In genomic region chr6:75084872-75085381, GRCh38 we compare ENCODE assay signal across 10 cellular contexts.
DNase-seq lines count a peak whose midpoint lies in the region; FAIRE-seq and TF ChIP-seq lines count a peak whose summit lies in the region.
"Had no signal": no experiment of that assay in that cellular context is flagged by ENCODE, and none has a peak within 500 bp of the region (broad histone marks: within the 10 kb centered on the region; RNA-seq: fewer than 3 reads in every experiment).

No MANE protein-coding gene starts in this region.

- no peak overlapping the region for H2BK12ac ChIP-seq in H9 (ENCODE audit: insufficient read length, low read depth, low read length)

- no CpG with 5 or more reads among the region's 33 CpGs for WGBS in H9 (ENCODE audit: extremely low coverage, insufficient read length, low lambda C conversion rate)

- H3K4me3 Mint-ChIP-seq in H9 (peak overlapping the region; percentile 55 to 68), brain (peak overlapping the region; percentile 53 to 82 (median 74))

- no peaks in the 10 kb centered on the region for H4K20me1 ChIP-seq in H9 (ENCODE audit: control insufficient read depth, insufficient read depth, insufficient read length)

- CTCF ChIA-PET in RWPE1 (lab: Yijun Ruan, JAX), result no interaction called here

- H3K9me3 ChIP-seq in H9 (ENCODE audit: control insufficient read depth, low read depth, low read length), result no peaks in the 10 kb centered on the region

- H2BK120ac ChIP-seq in H9 (ENCODE audit: low read depth, low read length, poor library complexity, severe bottlenecking), result no peak overlapping the region

- H3K18ac ChIP-seq in H9 (ENCODE audit: insufficient read length, low read depth, low read length), result no peak overlapping the region

- H3K79me1 ChIP-seq in H9 (ENCODE audit: insufficient read depth, low read depth, low read length, poor library complexity, severe bottlenecking), result no peaks in the 10 kb centered on the region

- H3K27ac Mint-ChIP-seq in H9 (no peak overlapping the region), brain (peak overlapping the region in 2 of 5 experiments; percentile 12 to 35)

- no peak overlapping the region for H3T11ph ChIP-seq in H9 (ENCODE audit: low read length)

- no peaks in the 10 kb centered on the region for H3K36me3 ChIP-seq in kidney epithelial cell (ENCODE audit: control insufficient read depth, insufficient read depth, low read length)

- H2BK15ac ChIP-seq in H9 (ENCODE audit: low read depth, low read length), result no peak overlapping the region

- peak; percentile 67 for DNase-seq in H9
- no peak for DNase-seq in kidney epithelial cell (ENCODE audit: low read depth)
- DNase-seq in retina, result peak; percentile 76
- DNase-seq in MV-4-11 (lab: John Stamatoyannopoulos, UW), result no peak
- DNase-seq in RCC 7860 (ENCODE audit: low spot score), result no peak
- no peak for DNase-seq in NCI-H187 (lab: John Stamatoyannopoulos, UW)
- no peak for DNase-seq in RWPE1 (ENCODE audit: low spot score)
- DNase-seq: activated CD4-positive, alpha-beta T cell treated with anti-CD3 and anti-CD28 coated beads for 48 hours; stimulated activated CD4-positive, alpha-beta T cell treated with anti-CD3 and anti-CD28 coated beads, Interleukin-15, amount 100 ng/mL, for 24 hours had no signal

- H3K9ac ChIP-seq in H9 (ENCODE audit: extremely low read depth, insufficient read length, low read length), result no peak overlapping the region

- H3K56ac ChIP-seq in H9 (ENCODE audit: insufficient read length, low read depth, low read length), result no peak overlapping the region

- H3K14ac ChIP-seq in H9 (ENCODE audit: insufficient read depth, low read length), result no peak overlapping the region

- no peaks in the 10 kb centered on the region for H3K23me2 ChIP-seq in H9 (ENCODE audit: insufficient read length, low read depth, low read length, poor library complexity, severe bottlenecking)

- no peaks in the 10 kb centered on the region for H3K79me2 ChIP-seq in H9 (ENCODE audit: insufficient read depth, low read length)

- peak overlapping the region; percentile 20 for H3K4me3 ChIP-seq in kidney epithelial cell (ENCODE audit: low read depth, low read length)

- H3K27me3 Mint-ChIP-seq in H9 (ENCODE audit: low read depth), result peaks cover 47% of the 10 kb centered on the region
- H3K27me3 Mint-ChIP-seq in brain, result peaks cover 18% of the 10 kb centered on the region

- no peak overlapping the region for H4K91ac ChIP-seq in H9 (ENCODE audit: insufficient read length, low read depth, low read length)

- H2AK5ac ChIP-seq in H9 (ENCODE audit: insufficient read length, low read length), result no peak overlapping the region

- no peak for TF ChIP-seq CTCF in H9 (conservative IDR thresholded peaks at IDR 0.05)
- no peak for TF ChIP-seq CTCF in brain (conservative IDR thresholded peaks at IDR 0.05)
- no peak for TF ChIP-seq CTCF in kidney epithelial cell (IDR thresholded peaks at IDR 0.05; ENCODE audit: insufficient read depth, low read length, poor library complexity, severe bottlenecking)
- TF ChIP-seq CTCF in RWPE1 (conservative IDR thresholded peaks at IDR 0.05; ENCODE audit: low read depth), result no peak

- no peak overlapping the region for H2BK20ac ChIP-seq in H9 (ENCODE audit: low read depth, low read length, poor library complexity, severe bottlenecking)

- no peak overlapping the region for H3K4ac ChIP-seq in H9 (ENCODE audit: low read depth, low read length)

- POLR2A ChIA-PET in RWPE1 (lab: Yijun Ruan, JAX; ENCODE audit: low non-redundant PET), result no interaction called here

- H3K36me3 Mint-ChIP-seq in H9 (ENCODE audit: insufficient read depth in 1 of 3, low read depth in 3 of 3), result peaks cover 0 to 1% (median 0%) of the 10 kb centered on the region in 3 experiments; a peak in 1 of 7 replicates
- peaks cover 6% of the 10 kb centered on the region for H3K36me3 Mint-ChIP-seq in brain

- no peak overlapping the region for H2AFZ ChIP-seq in H9 (ENCODE audit: low read length)

- no peak overlapping the region for H4K5ac ChIP-seq in H9 (ENCODE audit: insufficient read length, low read depth, low read length)

- H3K4me2 ChIP-seq in H9 (ENCODE audit: insufficient read depth, insufficient read length, low read length), result peak overlapping the region; percentile 26

- H3K27ac ChIP-seq in H9 (ENCODE audit: insufficient read length, low read depth, low read length), result no peak overlapping the region
- no peak overlapping the region for H3K27ac ChIP-seq in RWPE1

- H3K23ac ChIP-seq in H9 (ENCODE audit: insufficient read length, low read depth, low read length), result no peak overlapping the region

- no peak for FAIRE-seq in RCC 7860 (lab: Jason Lieb, UNC)

- peaks cover 19 to 21% of the 10 kb centered on the region in 2 experiments for H3K4me1 Mint-ChIP-seq in H9
- H3K4me1 Mint-ChIP-seq in brain, result peaks cover 17% of the 10 kb centered on the region

- H3K27me3 ChIP-seq in H9 (ENCODE audit: insufficient read depth, low read length) (no peaks in the 10 kb centered on the region), kidney epithelial cell (ENCODE audit: control insufficient read depth, insufficient read depth, low read length) (no peaks in the 10 kb centered on the region)

- H4K8ac ChIP-seq in H9 (replicated peaks; ENCODE audit: insufficient read length, low read depth, low read length), result no peak overlapping the region

- no peaks in the 10 kb centered on the region; a peak in 1 of 5 replicates for H3K9me3 Mint-ChIP-seq in H9
- H3K9me3 Mint-ChIP-seq in brain, result no peaks in the 10 kb centered on the region

- no peaks in the 10 kb centered on the region for H3K4me1 ChIP-seq in H9 (ENCODE audit: insufficient read depth, low read length)

- no peak overlapping the region for H2BK5ac ChIP-seq in H9 (ENCODE audit: insufficient read length, low read length)

Comparison
In these comparisons a context has a peak if more than half of its experiments do, and no peak if none do; other contexts are left out.
1. DNase-seq: peak in H9 (single experiment) and retina (single experiment); none in kidney epithelial cell (single experiment), MV-4-11 (single experiment), RCC 7860 (single experiment), NCI-H187 (0 of 2) and RWPE1 (single experiment).